Comparison of ENCODE assay signal across 26 cellular contexts in genomic region chr13:30780338-30780981, GRCh38.
"Had no signal": no experiment of that assay in that cellular context is flagged by ENCODE, and none has a peak within 500 bp of the region (broad histone marks: within the 10 kb centered on the region; RNA-seq: fewer than 3 reads in every experiment).

No MANE protein-coding gene starts in this region.

- FAIRE-seq: astrocyte had no signal

- H3K27ac ChIP-seq: colonic mucosa, esophagus muscularis mucosa, foreskin keratinocyte, gastrocnemius medialis, heart left ventricle had no signal

- ATAC-seq: activated CD4-positive, alpha-beta T cell treated with anti-CD3 and anti-CD28 coated beads for 36 hours; activated T-cell treated with anti-CD3 and anti-CD28 coated beads, Interleukin-2, amount 50 U/mL, for 72 hours; effector memory CD8-positive, alpha-beta T cell; foreskin keratinocyte; gastrocnemius medialis; heart left ventricle had no signal

- H3K4me3 ChIP-seq: colonic mucosa, esophagus muscularis mucosa, gastrocnemius medialis, heart left ventricle had no signal

- H3K27me3 Mint-ChIP-seq: activated naive CD8-positive, alpha-beta T cell; activated T-cell treated with anti-CD3 and anti-CD28 coated beads, Interleukin-2, amount 50 U/mL, for 24 hours; effector memory CD8-positive, alpha-beta T cell had no signal

- H3K4me1 ChIP-seq: colonic mucosa, esophagus muscularis mucosa, foreskin keratinocyte, gastrocnemius medialis, heart left ventricle had no signal

- H3K27ac Mint-ChIP-seq: activated CD4-positive, alpha-beta memory T cell treated with anti-CD3 and anti-CD28 coated beads, Interleukin-2, amount 10 ng/mL, durations not matched to agents 7 days and 5 days; activated CD4-positive, alpha-beta T cell treated with anti-CD3 and anti-CD28 coated beads for 36 hours; activated CD4-positive, alpha-beta T cell treated with anti-CD3 and anti-CD28 coated beads, Interleukin-2, amount 10 ng/mL, durations not matched to agents 24 days and 14 days; activated naive CD8-positive, alpha-beta T cell; activated T-cell treated with anti-CD3 and anti-CD28 coated beads, Interleukin-2, amount 50 U/mL, for 24 hours; activated T-cell treated with anti-CD3 and anti-CD28 coated beads, Interleukin-2, amount 50 U/mL, for 72 hours; effector memory CD8-positive, alpha-beta T cell had no signal

- H3K4me1 Mint-ChIP-seq: activated CD4-positive, alpha-beta T cell treated with anti-CD3 and anti-CD28 coated beads for 36 hours; activated CD4-positive, alpha-beta T cell treated with anti-CD3 and anti-CD28 coated beads, Interleukin-2, amount 10 ng/mL, durations not matched to agents 24 days and 14 days had no signal

- H3K27me3 ChIP-seq: colonic mucosa, esophagus muscularis mucosa, gastrocnemius medialis, heart left ventricle had no signal

- H3K36me3 ChIP-seq: colonic mucosa, esophagus muscularis mucosa, gastrocnemius medialis, heart left ventricle had no signal

- H3K9me3 Mint-ChIP-seq: effector memory CD8-positive, alpha-beta T cell had no signal

- DNase-seq: activated CD4-positive, alpha-beta memory T cell treated with anti-CD3 and anti-CD28 coated beads, Interleukin-2, amount 10 ng/mL, durations not matched to agents 7 days and 5 days; activated CD4-positive, alpha-beta T cell treated with anti-CD3 and anti-CD28 coated beads for 36 hours; activated CD4-positive, alpha-beta T cell treated with anti-CD3 and anti-CD28 coated beads, Interleukin-2, amount 10 ng/mL, durations not matched to agents 24 days and 14 days; activated CD4-positive, CD25-positive, alpha-beta regulatory T cell; activated CD4-positive, CD25-positive, alpha-beta regulatory T cell treated with anti-CD3 and anti-CD28 coated beads, Interleukin-2, amount 50 U/mL, for 72 hours; activated CD8-positive, alpha-beta memory T cell treated with anti-CD3 and anti-CD28 coated beads, Interleukin-2, amount 50 U/mL, for 48 hours; activated gamma-delta T cell; activated naive CD4-positive, alpha-beta T cell treated with anti-CD3 and anti-CD28 coated beads, Interleukin-2, amount 50 U/mL, for 16 hours; activated naive CD4-positive, alpha-beta T cell treated with Interleukin-2 at 50 U/mL for 16 hours; activated T-cell treated with anti-CD3 and anti-CD28 coated beads for 4 hours; activated T-cell treated with anti-CD3 and anti-CD28 coated beads, Interleukin-2, amount 50 U/mL, for 24 hours; activated T-cell treated with anti-CD3 and anti-CD28 coated beads, Interleukin-2, amount 50 U/mL, for 72 hours; amniotic stem cell; colonic mucosa; dermis blood vessel endothelial cell; effector CD4-positive, alpha-beta T cell; effector memory CD8-positive, alpha-beta T cell; erythroblast; foreskin keratinocyte; gastrocnemius medialis; glutamatergic neuron; heart left ventricle; T-helper 2 cell had no signal

- H3K9me3 ChIP-seq: colonic mucosa, esophagus muscularis mucosa, gastrocnemius medialis, heart left ventricle had no signal

- H3K4me3 Mint-ChIP-seq: activated CD4-positive, alpha-beta memory T cell treated with anti-CD3 and anti-CD28 coated beads, Interleukin-2, amount 10 ng/mL, durations not matched to agents 7 days and 5 days; activated CD4-positive, alpha-beta T cell treated with anti-CD3 and anti-CD28 coated beads for 36 hours; activated CD4-positive, alpha-beta T cell treated with anti-CD3 and anti-CD28 coated beads, Interleukin-2, amount 10 ng/mL, durations not matched to agents 24 days and 14 days; activated naive CD8-positive, alpha-beta T cell; activated T-cell treated with anti-CD3 and anti-CD28 coated beads, Interleukin-2, amount 50 U/mL, for 24 hours; activated T-cell treated with anti-CD3 and anti-CD28 coated beads, Interleukin-2, amount 50 U/mL, for 72 hours; effector memory CD8-positive, alpha-beta T cell had no signal
